ENCODE assay signal across 8 cellular contexts in the genomic region with DNA sequence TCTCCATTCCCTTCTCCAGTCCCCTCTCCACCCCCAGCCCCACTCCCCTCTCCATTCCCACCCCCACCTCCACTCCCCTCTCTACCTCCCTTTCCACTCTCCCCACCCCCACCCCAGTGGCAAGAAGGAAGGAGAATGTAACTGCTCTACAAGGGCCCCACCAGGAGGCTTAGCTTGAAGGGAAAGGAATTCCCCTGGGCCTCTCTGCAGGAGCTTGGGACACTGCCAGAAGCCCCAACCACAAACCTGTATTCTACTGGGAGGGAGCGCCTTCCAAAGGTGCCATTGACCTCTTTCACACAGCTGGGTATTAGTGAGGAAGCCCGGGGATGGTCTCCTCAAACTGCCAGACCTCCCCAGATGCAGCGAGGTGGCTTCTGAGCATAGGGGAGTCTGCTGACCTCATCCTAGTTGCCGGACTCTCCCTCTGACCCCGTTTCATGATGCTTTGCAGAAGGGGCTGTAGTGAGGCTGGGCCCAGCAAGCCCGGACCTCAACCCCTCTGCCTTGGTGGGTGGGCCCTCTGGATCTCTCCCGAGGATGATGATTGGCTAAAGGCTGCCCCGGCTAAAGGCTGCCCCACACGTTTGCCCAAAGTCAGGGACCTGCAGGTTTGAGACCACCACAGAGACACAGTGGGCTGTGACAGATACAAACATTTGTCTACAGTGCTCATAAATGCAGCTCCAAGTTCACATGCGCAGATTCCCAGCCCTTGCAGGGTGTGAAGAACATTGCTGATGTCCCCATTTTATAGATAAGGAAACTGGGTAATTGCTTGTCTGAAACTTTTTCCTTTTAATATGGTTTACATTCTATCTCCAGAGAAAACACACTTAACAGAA. TPM values are rescaled to one million over a fixed set of nuclear protein-coding genes. Genes with fewer than 3 reads are reported as not detected.
DNase-seq lines count a peak whose midpoint lies in the region; ATAC-seq and TF ChIP-seq lines count a peak whose summit lies in the region.

No MANE protein-coding gene starts in this region.

- no peaks in the 10 kb centered on the region for H3K9me3 Mint-ChIP-seq in activated CD8-positive, alpha-beta T cell treated with anti-CD3 and anti-CD28 coated beads, Interleukin-2, amount 10 ng/mL, durations not matched to agents 7 days and 5 days (ENCODE audit: insufficient read depth)

- H3K4me3 ChIP-seq in SJSA1 = no peak overlapping the region
- H3K4me3 ChIP-seq in right atrium auricular region = peak overlapping the region; percentile 8 to 65
- H3K4me3 ChIP-seq in spleen = peak overlapping the region in 6 of 8 donors; percentile 3 to 70 (median 41)

- H3K27ac ChIP-seq in SJSA1 = no peak overlapping the region
- H3K27ac ChIP-seq in right atrium auricular region = peak overlapping the region; percentile 91 to 96
- peak overlapping the region in 5 of 8 donors; percentile 59 to 84 (median 79) for H3K27ac ChIP-seq in spleen

- TF ChIP-seq POLR2A in spleen (IDR thresholded peaks at IDR 0.05) = no peak

- no peaks in the 10 kb centered on the region for H3K36me3 Mint-ChIP-seq in activated CD8-positive, alpha-beta T cell treated with anti-CD3 and anti-CD28 coated beads, Interleukin-2, amount 10 ng/mL, durations not matched to agents 7 days and 5 days (ENCODE audit: low read depth)

- H3K9me3 ChIP-seq in SJSA1 (replicated peaks) (no peaks in the 10 kb centered on the region), right atrium auricular region (no peaks in the 10 kb centered on the region), spleen (no peaks in the 10 kb centered on the region)

- peaks cover 28% of the 10 kb centered on the region for H3K4me1 Mint-ChIP-seq in activated CD8-positive, alpha-beta T cell treated with anti-CD3 and anti-CD28 coated beads, Interleukin-2, amount 10 ng/mL, durations not matched to agents 7 days and 5 days (ENCODE audit: low read depth)

- H3K36me3 ChIP-seq in SJSA1 (peaks cover 52% of the 10 kb centered on the region), right atrium auricular region (peaks cover 39% of the 10 kb centered on the region), spleen (peaks cover 0 to 48% (median 0%) of the 10 kb centered on the region in 6 donors)

- H3K4me3 Mint-ChIP-seq in activated CD8-positive, alpha-beta T cell treated with anti-CD3 and anti-CD28 coated beads, Interleukin-2, amount 10 ng/mL, durations not matched to agents 7 days and 5 days = no peak overlapping the region

- H3K27ac Mint-ChIP-seq in activated CD8-positive, alpha-beta T cell treated with anti-CD3 and anti-CD28 coated beads, Interleukin-2, amount 10 ng/mL, durations not matched to agents 7 days and 5 days = no peak overlapping the region

- DNase-seq in NCI-H1417 (lab: John Stamatoyannopoulos, UW) = peak; percentile 12 to 69 (median 40)
- DNase-seq in NCI-H1417 treated with DMSO at 0.1 percent for 48 hours (lab: John Stamatoyannopoulos, UW) = no peak
- DNase-seq in SJSA1 (ENCODE audit: low read depth in 1 of 2, low spot score in 2 of 2) = peak; percentile 84
- DNase-seq in right atrium auricular region (ENCODE audit: low spot score) = no peak
- peak; percentile 75 for DNase-seq in spleen
- no peak for DNase-seq in activated CD8-positive, alpha-beta T cell treated with anti-CD3 and anti-CD28 coated beads, Interleukin-2, amount 10 ng/mL, durations not matched to agents 7 days and 5 days
- no peak for DNase-seq in globus pallidus (ENCODE audit: low spot score)
- DNase-seq in medulla oblongata (ENCODE audit: extremely low spot score) = no peak

- H3K27me3 Mint-ChIP-seq in activated CD8-positive, alpha-beta T cell treated with anti-CD3 and anti-CD28 coated beads, Interleukin-2, amount 10 ng/mL, durations not matched to agents 7 days and 5 days (ENCODE audit: low read depth) = no peaks in the 10 kb centered on the region

- H3K27me3 ChIP-seq in SJSA1 (replicated peaks) (no peaks in the 10 kb centered on the region), right atrium auricular region (no peaks in the 10 kb centered on the region), spleen (replicated peaks in 1 of 7) (no peaks in the 10 kb centered on the region)

- intact Hi-C loops in spleen (cut with DNase I; ENCODE audit: low total_unique reads) = loop anchor here (5.0 kb wide), 1 partner anchor 43 kb away; no protein-coding TSS in a partner anchor

- 34 to 48% (median 45%) methylated on average over 6 to 10 of the region's 10 CpGs for WGBS in spleen, 5 donors

- POLR2A ChIA-PET in activated CD8-positive, alpha-beta T cell treated with anti-CD3 and anti-CD28 coated beads, Interleukin-2, amount 10 ng/mL, durations not matched to agents 7 days and 5 days (lab: Charles Lee) = interaction anchor here (0.6 to 1.5 kb wide), 3 partner anchors 16 to 43 kb away, joined by 3 to 6 read pairs (median 5); partner anchors contain the start of genes RASSF4 and ZNF22

- CTCF ChIA-PET in activated CD8-positive, alpha-beta T cell treated with anti-CD3 and anti-CD28 coated beads, Interleukin-2, amount 10 ng/mL, durations not matched to agents 7 days and 5 days (lab: Charles Lee) = interaction anchor here (0.6 to 2.0 kb wide), 12 partner anchors 9 to 54 kb away, joined by 3 to 23 read pairs (median 4); partner anchors contain the start of gene ZNF22

- TF ChIP-seq CTCF in right atrium auricular region (IDR thresholded peaks at IDR 0.05) (no peak), spleen (IDR thresholded peaks at IDR 0.05 in 8 of 11, conservative IDR thresholded peaks at IDR 0.05 in 3 of 11) (no peak)

- H3K4me1 ChIP-seq in SJSA1 (replicated peaks) (peaks cover 78% of the 10 kb centered on the region), right atrium auricular region (peaks cover 0 to 93% of the 10 kb centered on the region in 2 donors), spleen (peaks cover 13 to 99% (median 62%) of the 10 kb centered on the region in 6 donors)

- ATAC-seq in activated CD8-positive, alpha-beta T cell treated with anti-CD3 and anti-CD28 coated beads, Interleukin-2, amount 10 ng/mL, durations not matched to agents 7 days and 5 days = no peak

RNA-seq across cellular contexts. Expression of gene DEPP1, which starts 2.9 kb away (rescaled TPM):
- total RNA-seq in SJSA1 (2014; rRNA removed; shearing (Covaris generic)) = 4.9 and 6.8 TPM in 2 replicates
- total RNA-seq in right atrium auricular region (100 to 1,000 TPM in 1 of 2 donors, 10 to 100 TPM in 1; 68.8 to 143 TPM), spleen (10 to 100 TPM in 6 of 7 donors, 1 to 10 TPM in 1; 9.5 to 90.1 (median 21.1) TPM)
- polyA plus RNA-seq in spleen = 10 to 100 TPM; 13.3 to 36.5 (median 15.7) TPM
- not detected for total RNA-seq in activated CD8-positive, alpha-beta T cell treated with anti-CD3 and anti-CD28 coated beads, Interleukin-2, amount 10 ng/mL, durations not matched to agents 7 days and 5 days

RNA-seq across cellular contexts. Expression of gene RASSF4, which starts 16.1 kb away (rescaled TPM):
- 9.2 and 19.7 TPM in 2 replicates for total RNA-seq in SJSA1 (2014; rRNA removed; shearing (Covaris generic))
- total RNA-seq in right atrium auricular region (10 to 100 TPM; 43.3 to 43.4 TPM), spleen (10 to 100 TPM; 70.8 to 96.2 (median 73.7) TPM)
- polyA plus RNA-seq in spleen = 10 to 100 TPM; 36.7 to 61.0 (median 38.2) TPM
- total RNA-seq in activated CD8-positive, alpha-beta T cell treated with anti-CD3 and anti-CD28 coated beads, Interleukin-2, amount 10 ng/mL, durations not matched to agents 7 days and 5 days = 1 to 10 TPM in 1 of 2 experiments, under 1 TPM in 1; 0.76 to 1.6 TPM

RNA-seq across cellular contexts. Expression of gene ZNF22, which starts 25.0 kb away (rescaled TPM):
- total RNA-seq in SJSA1 (2014; rRNA removed; shearing (Covaris generic)) = 59.6 and 88.5 TPM in 2 replicates
- total RNA-seq in right atrium auricular region (10 to 100 TPM; 19.3 to 20.5 TPM), spleen (10 to 100 TPM; 22.7 to 28.3 (median 25.8) TPM)
- polyA plus RNA-seq in spleen = 10 to 100 TPM; 25.9 to 33.6 (median 31.5) TPM
- 10 to 100 TPM; 44.6 to 45.2 TPM for total RNA-seq in activated CD8-positive, alpha-beta T cell treated with anti-CD3 and anti-CD28 coated beads, Interleukin-2, amount 10 ng/mL, durations not matched to agents 7 days and 5 days

Comparison
In these comparisons a context has a peak if more than half of its experiments do, and no peak if none do; other contexts are left out.
1. DNase-seq: peak in NCI-H1417 (3 of 3), SJSA1 (2 of 2) and spleen (single experiment); none in NCI-H1417 treated with DMSO at 0.1 percent for 48 hours (single experiment), right atrium auricular region (single experiment), activated CD8-positive, alpha-beta T cell treated with anti-CD3 and anti-CD28 coated beads, Interleukin-2, amount 10 ng/mL, durations not matched to agents 7 days and 5 days (single experiment), globus pallidus (single experiment) and medulla oblongata (single experiment).